ENCODE assay signal across 8 cellular contexts in genomic region chrX:21479695-21480280, GRCh38.
DNase-seq lines count a peak whose midpoint lies in the region; ATAC-seq and TF ChIP-seq lines count a peak whose summit lies in the region.

No MANE protein-coding gene starts in this region.

- H3K36me3 ChIP-seq in Karpas-422 (ENCODE audit: insufficient read depth, low read length) (no peaks in the 10 kb centered on the region), Panc1 (ENCODE audit: control insufficient read depth, insufficient read depth, low read length) (no peaks in the 10 kb centered on the region)

- H3K4me3 Mint-ChIP-seq in natural killer cell, result no peak overlapping the region
- H3K4me3 Mint-ChIP-seq in natural killer cell treated with Interleukin-12 subunit alpha and Interleukin-12 subunit beta and Interleukin-15 and Interleukin-18, amount 100 ng/mL, for 72 hours, result no peak overlapping the region
- no peak overlapping the region for H3K4me3 Mint-ChIP-seq in neural crest cell

- intact Hi-C loops in natural killer cell (cut with micrococcal nuclease) (loop anchor here (1.0 kb wide), 1 partner anchor 949 kb away; no protein-coding TSS in a partner anchor), Panc1 (cut with micrococcal nuclease; ENCODE audit: unreplicated experiment) (loop anchor here (10.0 kb wide), 1 partner anchor 945 kb away; no protein-coding TSS in a partner anchor)

- H2AFZ ChIP-seq in Karpas-422 (ENCODE audit: low read length), result no peak overlapping the region

- no peaks in the 10 kb centered on the region for H3K9me2 ChIP-seq in Karpas-422 (replicated peaks; ENCODE audit: insufficient read depth, low read length)

- H3K4me2 ChIP-seq in Karpas-422 (ENCODE audit: low read depth, low read length, poor library complexity, severe bottlenecking), result no peak overlapping the region

- H3K27me3 ChIP-seq in Karpas-422 (ENCODE audit: low read length) (no peaks in the 10 kb centered on the region), Panc1 (ENCODE audit: control insufficient read depth, insufficient read depth, low read length) (no peaks in the 10 kb centered on the region)

- H3K9ac ChIP-seq in Karpas-422 (ENCODE audit: low read length), result no peak overlapping the region

- no peak for TF ChIP-seq POLR2A in erythroblast (IDR thresholded peaks at IDR 0.05; ENCODE audit: low read length)

- no peaks in the 10 kb centered on the region for H3K36me3 Mint-ChIP-seq in natural killer cell
- no peaks in the 10 kb centered on the region for H3K36me3 Mint-ChIP-seq in natural killer cell treated with Interleukin-12 subunit alpha and Interleukin-12 subunit beta and Interleukin-15 and Interleukin-18, amount 100 ng/mL, for 72 hours
- peaks cover 2% of the 10 kb centered on the region for H3K36me3 Mint-ChIP-seq in neural crest cell (ENCODE audit: low read depth)

- BruUV-seq in Panc1 (replicated peaks; lab: Mats Ljungman, UMichigan), result no TSS peak

- CTCF ChIA-PET in Panc1 (lab: Charles Lee), result interaction anchor here (0.6 to 1.0 kb wide), 2 partner anchors 593 to 950 kb away, joined by 4 to 6 read pairs; no protein-coding TSS in a partner anchor

- in situ Hi-C loops in Panc1 (cut with HindIII; ENCODE audit: low pct_unique_long_range_greater_than_20kb, low sequenced_read_pairs), result no loop called here

- POLR2A ChIA-PET in Panc1 (lab: Charles Lee), result no interaction called here

- H3K27ac ChIP-seq in Karpas-422 (ENCODE audit: low read length), result no peak overlapping the region
- no peak overlapping the region for H3K27ac ChIP-seq in Panc1 (ENCODE audit: low read length)

- H3K4me1 ChIP-seq in Karpas-422 (ENCODE audit: low read length), result no peaks in the 10 kb centered on the region
- no peaks in the 10 kb centered on the region for H3K4me1 ChIP-seq in Panc1 (ENCODE audit: control insufficient read depth, insufficient read depth, low read length)

- DNase-seq in natural killer cell (no peak), Karpas-422 (peak; percentile 82), Panc1 (ENCODE audit: low read depth, low spot score) (peak; percentile 12), erythroblast (lab: John Stamatoyannopoulos, UW) (peak; percentile 24 to 43), neural crest cell (ENCODE audit: low read depth, low spot score) (no peak), T-helper 9 cell (no peak)
- DNase-seq in natural killer cell treated with Interleukin-12 subunit alpha and Interleukin-12 subunit beta and Interleukin-15 and Interleukin-18, amount 100 ng/mL, for 72 hours (ENCODE audit: low spot score), result no peak

- no peak overlapping the region for H3K4me3 ChIP-seq in Karpas-422 (ENCODE audit: low read length)
- H3K4me3 ChIP-seq in Panc1 (ENCODE audit: low read depth in 2 of 2, low read length in 2 of 2), result no peak overlapping the region

- TF ChIP-seq CTCF in natural killer cell (IDR thresholded peaks at IDR 0.05), result peak; percentile 27
- peak; percentile 75 for TF ChIP-seq CTCF in Panc1 (IDR thresholded peaks at IDR 0.05)
- peak; percentile 81 for TF ChIP-seq CTCF in neural crest cell (conservative IDR thresholded peaks at IDR 0.05)

- ATAC-seq in natural killer cell, result peak in 2 of 3 donors; percentile 37 to 50
- ATAC-seq in natural killer cell treated with Interleukin-12 subunit alpha and Interleukin-12 subunit beta and Interleukin-15 and Interleukin-18, amount 100 ng/mL, for 72 hours, result no peak
- ATAC-seq in GM21786 (IDR thresholded peaks at IDR 0.05; ENCODE audit: unreplicated experiment), result peak; percentile 79
- 0 out of 2 replicates have a peak, but pooled peaks have one; percentile 60 for ATAC-seq in Panc1

- no peaks in the 10 kb centered on the region for H3K79me2 ChIP-seq in Karpas-422 (ENCODE audit: low read length)

- no peaks in the 10 kb centered on the region for H3K9me3 ChIP-seq in Karpas-422 (ENCODE audit: low read length)
- no peaks in the 10 kb centered on the region for H3K9me3 ChIP-seq in Panc1 (ENCODE audit: control insufficient read depth, insufficient read depth, low read depth, low read length)

- no peak overlapping the region for H3K27ac Mint-ChIP-seq in natural killer cell
- H3K27ac Mint-ChIP-seq in natural killer cell treated with Interleukin-12 subunit alpha and Interleukin-12 subunit beta and Interleukin-15 and Interleukin-18, amount 100 ng/mL, for 72 hours, result no peak overlapping the region
- no peak overlapping the region for H3K27ac Mint-ChIP-seq in neural crest cell (ENCODE audit: unreplicated experiment)

- H3K27me3 Mint-ChIP-seq in natural killer cell (ENCODE audit: low read depth in 2 of 2), result no peaks in the 10 kb centered on the region
- H3K27me3 Mint-ChIP-seq in natural killer cell treated with Interleukin-12 subunit alpha and Interleukin-12 subunit beta and Interleukin-15 and Interleukin-18, amount 100 ng/mL, for 72 hours, result no peaks in the 10 kb centered on the region
- no peaks in the 10 kb centered on the region for H3K27me3 Mint-ChIP-seq in neural crest cell (ENCODE audit: low read depth)

- no peaks in the 10 kb centered on the region for H4K20me1 ChIP-seq in Karpas-422 (ENCODE audit: insufficient read depth, low read depth, low read length)

- H3K4me1 Mint-ChIP-seq in natural killer cell (no peaks in the 10 kb centered on the region), neural crest cell (peaks cover 5% of the 10 kb centered on the region)
- H3K4me1 Mint-ChIP-seq in natural killer cell treated with Interleukin-12 subunit alpha and Interleukin-12 subunit beta and Interleukin-15 and Interleukin-18, amount 100 ng/mL, for 72 hours (ENCODE audit: low read depth in 2 of 2), result no peaks in the 10 kb centered on the region

- H3K9me3 Mint-ChIP-seq in natural killer cell, result no peaks in the 10 kb centered on the region
- no peaks in the 10 kb centered on the region for H3K9me3 Mint-ChIP-seq in natural killer cell treated with Interleukin-12 subunit alpha and Interleukin-12 subunit beta and Interleukin-15 and Interleukin-18, amount 100 ng/mL, for 72 hours
- H3K9me3 Mint-ChIP-seq in neural crest cell, result no peaks in the 10 kb centered on the region

Comparison
In these comparisons a context has a peak if more than half of its experiments do, and no peak if none do; other contexts are left out.
1. ATAC-seq: peak in natural killer cell (2 of 3), GM21786 (single experiment) and Panc1 (single experiment); none in natural killer cell treated with Interleukin-12 subunit alpha and Interleukin-12 subunit beta and Interleukin-15 and Interleukin-18, amount 100 ng/mL, for 72 hours (0 of 2).
2. DNase-seq: peak in Karpas-422 (single experiment), Panc1 (single experiment) and erythroblast (2 of 2); none in natural killer cell (single experiment), natural killer cell treated with Interleukin-12 subunit alpha and Interleukin-12 subunit beta and Interleukin-15 and Interleukin-18, amount 100 ng/mL, for 72 hours (single experiment), neural crest cell (single experiment) and T-helper 9 cell (single experiment).
3. CTCF ChIP-seq: peak in every context shown above with its lines; median percentile 81 in neural crest cell; 75 in Panc1; 27 in natural killer cell.